In the genomic region with DNA sequence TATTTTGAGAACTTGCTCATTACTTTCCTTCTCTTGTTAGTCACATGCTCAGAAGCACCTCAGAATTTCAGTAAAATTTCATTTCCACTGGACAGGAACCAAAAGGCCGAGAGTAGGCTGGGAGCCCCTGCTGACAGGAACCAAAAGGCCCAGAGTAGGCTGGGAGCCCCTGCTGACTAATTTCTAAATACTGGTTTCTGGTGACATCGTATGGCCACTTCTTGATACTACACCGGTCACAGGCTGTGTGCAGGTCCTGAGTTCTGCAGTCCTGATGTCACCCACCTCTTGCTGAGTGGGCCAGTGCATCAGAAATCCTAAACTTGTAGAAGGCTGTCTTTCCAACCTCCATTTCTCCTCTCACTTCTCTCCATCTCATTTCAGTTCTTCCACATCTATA, we compare ENCODE assay signal across 1 cellular context.
TF ChIP-seq lines count a peak whose summit lies in the region.

No MANE protein-coding gene starts in this region.

TF ChIP-seq in H1, 55 proteins besides CTCF, POLR2A, EP300 and RAD21:
- no peak for TF ChIP-seq SUZ12 (IDR thresholded peaks at IDR 0.05; ENCODE audit: low read length)
- TF ChIP-seq SP4 (IDR thresholded peaks at IDR 0.05; ENCODE audit: low read length), result no peak
- no peak for TF ChIP-seq TBP (IDR thresholded peaks at IDR 0.05; ENCODE audit: low read depth, low read length)
- no peak for TF ChIP-seq RBBP5 (IDR thresholded peaks at IDR 0.05; ENCODE audit: borderline replicate concordance, low read depth, low read length)
- TF ChIP-seq HDAC6 (IDR thresholded peaks at IDR 0.05; ENCODE audit: low read depth, low read length), result no peak
- TF ChIP-seq SAP30 (IDR thresholded peaks at IDR 0.05; ENCODE audit: insufficient read depth, insufficient replicate concordance, low read length), result no peak
- TF ChIP-seq POU5F1 (IDR thresholded peaks at IDR 0.05; ENCODE audit: low read depth, low read length), result no peak
- TF ChIP-seq, protein P1, sequence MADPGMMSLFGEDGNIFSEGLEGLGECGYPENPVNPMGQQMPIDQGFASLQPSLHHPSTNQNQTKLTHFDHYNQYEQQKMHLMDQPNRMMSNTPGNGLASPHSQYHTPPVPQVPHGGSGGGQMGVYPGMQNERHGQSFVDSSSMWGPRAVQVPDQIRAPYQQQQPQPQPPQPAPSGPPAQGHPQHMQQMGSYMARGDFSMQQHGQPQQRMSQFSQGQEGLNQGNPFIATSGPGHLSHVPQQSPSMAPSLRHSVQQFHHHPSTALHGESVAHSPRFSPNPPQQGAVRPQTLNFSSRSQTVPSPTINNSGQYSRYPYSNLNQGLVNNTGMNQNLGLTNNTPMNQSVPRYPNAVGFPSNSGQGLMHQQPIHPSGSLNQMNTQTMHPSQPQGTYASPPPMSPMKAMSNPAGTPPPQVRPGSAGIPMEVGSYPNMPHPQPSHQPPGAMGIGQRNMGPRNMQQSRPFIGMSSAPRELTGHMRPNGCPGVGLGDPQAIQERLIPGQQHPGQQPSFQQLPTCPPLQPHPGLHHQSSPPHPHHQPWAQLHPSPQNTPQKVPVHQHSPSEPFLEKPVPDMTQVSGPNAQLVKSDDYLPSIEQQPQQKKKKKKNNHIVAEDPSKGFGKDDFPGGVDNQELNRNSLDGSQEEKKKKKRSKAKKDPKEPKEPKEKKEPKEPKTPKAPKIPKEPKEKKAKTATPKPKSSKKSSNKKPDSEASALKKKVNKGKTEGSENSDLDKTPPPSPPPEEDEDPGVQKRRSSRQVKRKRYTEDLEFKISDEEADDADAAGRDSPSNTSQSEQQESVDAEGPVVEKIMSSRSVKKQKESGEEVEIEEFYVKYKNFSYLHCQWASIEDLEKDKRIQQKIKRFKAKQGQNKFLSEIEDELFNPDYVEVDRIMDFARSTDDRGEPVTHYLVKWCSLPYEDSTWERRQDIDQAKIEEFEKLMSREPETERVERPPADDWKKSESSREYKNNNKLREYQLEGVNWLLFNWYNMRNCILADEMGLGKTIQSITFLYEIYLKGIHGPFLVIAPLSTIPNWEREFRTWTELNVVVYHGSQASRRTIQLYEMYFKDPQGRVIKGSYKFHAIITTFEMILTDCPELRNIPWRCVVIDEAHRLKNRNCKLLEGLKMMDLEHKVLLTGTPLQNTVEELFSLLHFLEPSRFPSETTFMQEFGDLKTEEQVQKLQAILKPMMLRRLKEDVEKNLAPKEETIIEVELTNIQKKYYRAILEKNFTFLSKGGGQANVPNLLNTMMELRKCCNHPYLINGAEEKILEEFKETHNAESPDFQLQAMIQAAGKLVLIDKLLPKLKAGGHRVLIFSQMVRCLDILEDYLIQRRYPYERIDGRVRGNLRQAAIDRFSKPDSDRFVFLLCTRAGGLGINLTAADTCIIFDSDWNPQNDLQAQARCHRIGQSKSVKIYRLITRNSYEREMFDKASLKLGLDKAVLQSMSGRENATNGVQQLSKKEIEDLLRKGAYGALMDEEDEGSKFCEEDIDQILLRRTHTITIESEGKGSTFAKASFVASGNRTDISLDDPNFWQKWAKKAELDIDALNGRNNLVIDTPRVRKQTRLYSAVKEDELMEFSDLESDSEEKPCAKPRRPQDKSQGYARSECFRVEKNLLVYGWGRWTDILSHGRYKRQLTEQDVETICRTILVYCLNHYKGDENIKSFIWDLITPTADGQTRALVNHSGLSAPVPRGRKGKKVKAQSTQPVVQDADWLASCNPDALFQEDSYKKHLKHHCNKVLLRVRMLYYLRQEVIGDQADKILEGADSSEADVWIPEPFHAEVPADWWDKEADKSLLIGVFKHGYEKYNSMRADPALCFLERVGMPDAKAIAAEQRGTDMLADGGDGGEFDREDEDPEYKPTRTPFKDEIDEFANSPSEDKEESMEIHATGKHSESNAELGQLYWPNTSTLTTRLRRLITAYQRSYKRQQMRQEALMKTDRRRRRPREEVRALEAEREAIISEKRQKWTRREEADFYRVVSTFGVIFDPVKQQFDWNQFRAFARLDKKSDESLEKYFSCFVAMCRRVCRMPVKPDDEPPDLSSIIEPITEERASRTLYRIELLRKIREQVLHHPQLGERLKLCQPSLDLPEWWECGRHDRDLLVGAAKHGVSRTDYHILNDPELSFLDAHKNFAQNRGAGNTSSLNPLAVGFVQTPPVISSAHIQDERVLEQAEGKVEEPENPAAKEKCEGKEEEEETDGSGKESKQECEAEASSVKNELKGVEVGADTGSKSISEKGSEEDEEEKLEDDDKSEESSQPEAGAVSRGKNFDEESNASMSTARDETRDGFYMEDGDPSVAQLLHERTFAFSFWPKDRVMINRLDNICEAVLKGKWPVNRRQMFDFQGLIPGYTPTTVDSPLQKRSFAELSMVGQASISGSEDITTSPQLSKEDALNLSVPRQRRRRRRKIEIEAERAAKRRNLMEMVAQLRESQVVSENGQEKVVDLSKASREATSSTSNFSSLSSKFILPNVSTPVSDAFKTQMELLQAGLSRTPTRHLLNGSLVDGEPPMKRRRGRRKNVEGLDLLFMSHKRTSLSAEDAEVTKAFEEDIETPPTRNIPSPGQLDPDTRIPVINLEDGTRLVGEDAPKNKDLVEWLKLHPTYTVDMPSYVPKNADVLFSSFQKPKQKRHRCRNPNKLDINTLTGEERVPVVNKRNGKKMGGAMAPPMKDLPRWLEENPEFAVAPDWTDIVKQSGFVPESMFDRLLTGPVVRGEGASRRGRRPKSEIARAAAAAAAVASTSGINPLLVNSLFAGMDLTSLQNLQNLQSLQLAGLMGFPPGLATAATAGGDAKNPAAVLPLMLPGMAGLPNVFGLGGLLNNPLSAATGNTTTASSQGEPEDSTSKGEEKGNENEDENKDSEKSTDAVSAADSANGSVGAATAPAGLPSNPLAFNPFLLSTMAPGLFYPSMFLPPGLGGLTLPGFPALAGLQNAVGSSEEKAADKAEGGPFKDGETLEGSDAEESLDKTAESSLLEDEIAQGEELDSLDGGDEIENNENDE (IDR thresholded peaks at IDR 0.05; ENCODE audit: insufficient replicate concordance, low read length), result no peak
- no peak for TF ChIP-seq MAFK (IDR thresholded peaks at IDR 0.05; ENCODE audit: low read depth, low read length)
- TF ChIP-seq, protein P2, sequence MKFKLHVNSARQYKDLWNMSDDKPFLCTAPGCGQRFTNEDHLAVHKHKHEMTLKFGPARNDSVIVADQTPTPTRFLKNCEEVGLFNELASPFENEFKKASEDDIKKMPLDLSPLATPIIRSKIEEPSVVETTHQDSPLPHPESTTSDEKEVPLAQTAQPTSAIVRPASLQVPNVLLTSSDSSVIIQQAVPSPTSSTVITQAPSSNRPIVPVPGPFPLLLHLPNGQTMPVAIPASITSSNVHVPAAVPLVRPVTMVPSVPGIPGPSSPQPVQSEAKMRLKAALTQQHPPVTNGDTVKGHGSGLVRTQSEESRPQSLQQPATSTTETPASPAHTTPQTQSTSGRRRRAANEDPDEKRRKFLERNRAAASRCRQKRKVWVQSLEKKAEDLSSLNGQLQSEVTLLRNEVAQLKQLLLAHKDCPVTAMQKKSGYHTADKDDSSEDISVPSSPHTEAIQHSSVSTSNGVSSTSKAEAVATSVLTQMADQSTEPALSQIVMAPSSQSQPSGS (IDR thresholded peaks at IDR 0.05; ENCODE audit: low read length), result no peak
- TF ChIP-seq, protein P3, sequence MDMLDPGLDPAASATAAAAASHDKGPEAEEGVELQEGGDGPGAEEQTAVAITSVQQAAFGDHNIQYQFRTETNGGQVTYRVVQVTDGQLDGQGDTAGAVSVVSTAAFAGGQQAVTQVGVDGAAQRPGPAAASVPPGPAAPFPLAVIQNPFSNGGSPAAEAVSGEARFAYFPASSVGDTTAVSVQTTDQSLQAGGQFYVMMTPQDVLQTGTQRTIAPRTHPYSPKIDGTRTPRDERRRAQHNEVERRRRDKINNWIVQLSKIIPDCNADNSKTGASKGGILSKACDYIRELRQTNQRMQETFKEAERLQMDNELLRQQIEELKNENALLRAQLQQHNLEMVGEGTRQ (IDR thresholded peaks at IDR 0.05; ENCODE audit: low read length), result no peak
- TF ChIP-seq RFX5 (IDR thresholded peaks at IDR 0.05; ENCODE audit: borderline replicate concordance, low read depth, low read length), result no peak
- TF ChIP-seq GABPA (IDR thresholded peaks at IDR 0.05; ENCODE audit: borderline replicate concordance, insufficient read depth, low read length), result no peak
- TF ChIP-seq PHF8 (conservative IDR thresholded peaks at IDR 0.05; ENCODE audit: low read depth, low read length), result no peak
- TF ChIP-seq EGR1 (IDR thresholded peaks at IDR 0.05; ENCODE audit: borderline replicate concordance, low read depth, low read length), result no peak
- no peak for TF ChIP-seq CHD2 (IDR thresholded peaks at IDR 0.05; ENCODE audit: low read length)
- no peak for TF ChIP-seq TAF1 (IDR thresholded peaks at IDR 0.05; ENCODE audit: low read depth, low read length)
- TF ChIP-seq RXRA (IDR thresholded peaks at IDR 0.05; ENCODE audit: insufficient read depth, low read depth, low read length), result no peak
- TF ChIP-seq GTF2F1 (IDR thresholded peaks at IDR 0.05; ENCODE audit: borderline replicate concordance, low read depth, low read length), result no peak
- no peak for TF ChIP-seq CREB1 (IDR thresholded peaks at IDR 0.05)
TF ChIP-seq in H1: peak in this region for 0.
